18 cellular contexts compared by ENCODE assay signal in the genomic region with DNA sequence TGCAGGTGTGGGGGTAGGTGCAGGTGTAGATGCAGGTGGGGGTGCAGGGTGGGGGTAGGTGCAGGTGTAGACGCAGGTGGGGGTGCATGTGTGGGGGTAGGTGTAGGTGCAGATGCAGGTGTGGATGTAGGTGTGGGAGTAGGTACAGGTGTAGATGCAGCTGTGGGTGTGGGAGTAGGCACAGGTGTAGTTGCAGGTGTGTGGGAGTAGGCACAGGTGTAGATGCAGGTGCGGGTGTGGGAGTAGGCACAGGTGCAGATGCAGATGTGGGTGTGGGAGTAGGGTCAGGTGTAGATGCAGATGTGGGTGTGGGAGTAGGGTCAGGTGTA.
DNase-seq lines count a peak whose midpoint lies in the region; ATAC-seq and TF ChIP-seq lines count a peak whose summit lies in the region.
"Had no signal": no experiment of that assay in that cellular context is flagged by ENCODE, and none has a peak within 500 bp of the region (broad histone marks: within the 10 kb centered on the region; RNA-seq: fewer than 3 reads in every experiment).

No MANE protein-coding gene starts in this region.

- no peaks in the 10 kb centered on the region for H3K4me1 ChIP-seq in osteoblast (ENCODE audit: insufficient read depth, low read length)
- H3K4me1 ChIP-seq in foreskin keratinocyte, result no peaks in the 10 kb centered on the region

- DNase-seq in activated CD4-positive, alpha-beta memory T cell treated with anti-CD3 and anti-CD28 coated beads for 36 hours, result peak; percentile 6
- DNase-seq in activated CD4-positive, alpha-beta memory T cell treated with anti-CD3 and anti-CD28 coated beads, Interleukin-2, amount 10 ng/mL, durations not matched to agents 7 days and 5 days, result no peak
- peak; percentile 8 for DNase-seq in EH (ENCODE audit: low read depth)
- DNase-seq in coronary artery (ENCODE audit: low spot score), result peak; percentile 53
- peak; percentile 76 for DNase-seq in osteoblast (ENCODE audit: insufficient read length, low spot score, missing footprints)
- no peak for DNase-seq in foreskin keratinocyte
- no peak for DNase-seq in AG20443 (ENCODE audit: low spot score)
- no peak for DNase-seq in activated CD4-positive, alpha-beta T cell treated with anti-CD3 and anti-CD28 coated beads for 4 hours
- DNase-seq: GDM1, GOT3, NCI-H1092, NCI-H2081 treated with DMSO at 0.1 percent for 48 hours, NCI-H510A treated with DMSO at 0.1 percent for 48 hours, NCI-H82, PC-3 had no signal

- peaks cover 10% of the 10 kb centered on the region for H3K36me3 Mint-ChIP-seq in activated CD4-positive, alpha-beta memory T cell treated with anti-CD3 and anti-CD28 coated beads for 36 hours
- peaks cover 14% of the 10 kb centered on the region for H3K36me3 Mint-ChIP-seq in activated CD4-positive, alpha-beta memory T cell treated with anti-CD3 and anti-CD28 coated beads, Interleukin-2, amount 10 ng/mL, durations not matched to agents 7 days and 5 days (ENCODE audit: low read depth)

- H3K27me3 Mint-ChIP-seq in activated CD4-positive, alpha-beta memory T cell treated with anti-CD3 and anti-CD28 coated beads for 36 hours, result no peaks in the 10 kb centered on the region
- no peaks in the 10 kb centered on the region for H3K27me3 Mint-ChIP-seq in activated CD4-positive, alpha-beta memory T cell treated with anti-CD3 and anti-CD28 coated beads, Interleukin-2, amount 10 ng/mL, durations not matched to agents 7 days and 5 days

- no peak for TF ChIP-seq CTCF in coronary artery (IDR thresholded peaks at IDR 0.05)
- TF ChIP-seq CTCF in osteoblast (IDR thresholded peaks at IDR 0.05; ENCODE audit: extremely low read depth, low read depth, low read length), result no peak
- no peak for TF ChIP-seq CTCF in foreskin keratinocyte (conservative IDR thresholded peaks at IDR 0.05)

- H3K9me3 Mint-ChIP-seq in activated CD4-positive, alpha-beta memory T cell treated with anti-CD3 and anti-CD28 coated beads for 36 hours, result no peaks in the 10 kb centered on the region
- H3K9me3 Mint-ChIP-seq in activated CD4-positive, alpha-beta memory T cell treated with anti-CD3 and anti-CD28 coated beads, Interleukin-2, amount 10 ng/mL, durations not matched to agents 7 days and 5 days, result no peaks in the 10 kb centered on the region
- H3K9me3 Mint-ChIP-seq: CD8-positive, alpha-beta memory T cell had no signal

- POLR2A ChIA-PET in activated CD4-positive, alpha-beta memory T cell treated with anti-CD3 and anti-CD28 coated beads for 36 hours (lab: Charles Lee), result no interaction called here
- POLR2A ChIA-PET in activated CD4-positive, alpha-beta memory T cell treated with anti-CD3 and anti-CD28 coated beads, Interleukin-2, amount 10 ng/mL, durations not matched to agents 7 days and 5 days (lab: Charles Lee), result no interaction called here

- H4K20me1 ChIP-seq in osteoblast (ENCODE audit: insufficient read depth, low read length), result peaks cover 27% of the 10 kb centered on the region

- H3K9me3 ChIP-seq in osteoblast (ENCODE audit: low read depth, low read length), result no peaks in the 10 kb centered on the region
- H3K9me3 ChIP-seq: BLaER1 had no signal

- ATAC-seq in foreskin keratinocyte, result no peak
- ATAC-seq: GM12878, PC-3 had no signal

- CTCF ChIA-PET in activated CD4-positive, alpha-beta memory T cell treated with anti-CD3 and anti-CD28 coated beads for 36 hours (lab: Charles Lee), result no interaction called here
- CTCF ChIA-PET in activated CD4-positive, alpha-beta memory T cell treated with anti-CD3 and anti-CD28 coated beads, Interleukin-2, amount 10 ng/mL, durations not matched to agents 7 days and 5 days (lab: Charles Lee), result no interaction called here

- H3K4me3 ChIP-seq in coronary artery (no peak overlapping the region), osteoblast (ENCODE audit: insufficient read depth, low read length) (no peak overlapping the region)
- H3K4me3 ChIP-seq: BLaER1, GM12878 had no signal

- H3K4me1 Mint-ChIP-seq in activated CD4-positive, alpha-beta memory T cell treated with anti-CD3 and anti-CD28 coated beads for 36 hours (ENCODE audit: low read depth), result no peaks in the 10 kb centered on the region
- H3K4me1 Mint-ChIP-seq in activated CD4-positive, alpha-beta memory T cell treated with anti-CD3 and anti-CD28 coated beads, Interleukin-2, amount 10 ng/mL, durations not matched to agents 7 days and 5 days, result no peaks in the 10 kb centered on the region
- H3K4me1 Mint-ChIP-seq: CD8-positive, alpha-beta memory T cell had no signal

- H3K36me3 ChIP-seq in osteoblast (ENCODE audit: insufficient read depth, low read length), result no peaks in the 10 kb centered on the region

- no peak overlapping the region for H3K4me3 Mint-ChIP-seq in activated CD4-positive, alpha-beta memory T cell treated with anti-CD3 and anti-CD28 coated beads for 36 hours
- no peak overlapping the region for H3K4me3 Mint-ChIP-seq in activated CD4-positive, alpha-beta memory T cell treated with anti-CD3 and anti-CD28 coated beads, Interleukin-2, amount 10 ng/mL, durations not matched to agents 7 days and 5 days
- H3K4me3 Mint-ChIP-seq: CD8-positive, alpha-beta memory T cell had no signal

- H2AFZ ChIP-seq in osteoblast (ENCODE audit: low read length), result no peak overlapping the region

- H3K27ac Mint-ChIP-seq in activated CD4-positive, alpha-beta memory T cell treated with anti-CD3 and anti-CD28 coated beads for 36 hours, result no peak overlapping the region
- no peak overlapping the region for H3K27ac Mint-ChIP-seq in activated CD4-positive, alpha-beta memory T cell treated with anti-CD3 and anti-CD28 coated beads, Interleukin-2, amount 10 ng/mL, durations not matched to agents 7 days and 5 days

- H3K27me3 ChIP-seq in osteoblast (ENCODE audit: insufficient read depth, low read length) (no peaks in the 10 kb centered on the region), foreskin keratinocyte (no peaks in the 10 kb centered on the region)
- H3K27me3 ChIP-seq: BLaER1 had no signal

- no peaks in the 10 kb centered on the region for H3K79me2 ChIP-seq in osteoblast (ENCODE audit: insufficient read depth, low read length)

- no peak overlapping the region for H3K4me2 ChIP-seq in osteoblast (ENCODE audit: insufficient read depth, low read length)
- H3K4me2 ChIP-seq: BLaER1 had no signal

- H3K27ac ChIP-seq in coronary artery (no peak overlapping the region), osteoblast (ENCODE audit: low read depth, low read length) (no peak overlapping the region), foreskin keratinocyte (no peak overlapping the region)
- H3K27ac ChIP-seq: BLaER1 had no signal

- intact Hi-C loops in activated CD4-positive, alpha-beta memory T cell treated with anti-CD3 and anti-CD28 coated beads for 36 hours (cut with micrococcal nuclease), result no loop called here

Comparison
In these comparisons a context has a peak if more than half of its experiments do, and no peak if none do; other contexts are left out.
1. DNase-seq: peak in activated CD4-positive, alpha-beta memory T cell treated with anti-CD3 and anti-CD28 coated beads for 36 hours (single experiment), EH (single experiment), coronary artery (single experiment) and osteoblast (single experiment); none in activated CD4-positive, alpha-beta memory T cell treated with anti-CD3 and anti-CD28 coated beads, Interleukin-2, amount 10 ng/mL, durations not matched to agents 7 days and 5 days (single experiment), foreskin keratinocyte (0 of 2), AG20443 (single experiment) and activated CD4-positive, alpha-beta T cell treated with anti-CD3 and anti-CD28 coated beads for 4 hours (0 of 2).